In the genomic region with DNA sequence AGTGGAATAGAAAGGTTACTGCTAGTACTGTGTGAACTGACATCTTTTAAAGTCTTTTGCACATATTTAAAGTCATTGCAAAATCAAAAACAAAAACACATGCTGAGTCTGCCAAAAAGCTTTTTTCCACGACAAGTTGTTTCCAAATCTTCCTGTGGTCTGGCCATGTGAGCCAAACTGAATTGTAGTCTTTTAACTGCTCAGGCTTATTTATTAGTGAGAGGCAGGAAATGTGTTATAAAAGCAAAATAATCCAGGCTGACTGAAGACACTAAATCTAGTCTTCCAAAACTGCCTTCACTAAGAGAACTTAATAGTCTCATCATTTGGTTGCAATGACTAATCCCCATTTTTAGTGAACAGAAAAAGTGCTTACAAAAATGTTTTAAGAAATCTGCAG, we compare ENCODE assay signal across 8 cellular contexts. TPM values are rescaled to one million over a fixed set of nuclear protein-coding genes. Genes with fewer than 3 reads are reported as not detected.
DNase-seq lines count a peak whose midpoint lies in the region; ATAC-seq and TF ChIP-seq lines count a peak whose summit lies in the region.

No MANE protein-coding gene starts in this region.

- H4K8ac ChIP-seq in H9 (replicated peaks; ENCODE audit: insufficient read length, low read depth, low read length) = no peak overlapping the region

- H2BK120ac ChIP-seq in H9 (ENCODE audit: low read depth, low read length, poor library complexity, severe bottlenecking) = no peak overlapping the region

- no peak for TF ChIP-seq CTCF in H9 (conservative IDR thresholded peaks at IDR 0.05)

- no peaks in the 10 kb centered on the region for H3K27me3 ChIP-seq in H9 (ENCODE audit: insufficient read depth, low read length)

- H3K4ac ChIP-seq in H9 (ENCODE audit: low read depth, low read length) = no peak overlapping the region

- no peak overlapping the region for H2BK5ac ChIP-seq in H9 (ENCODE audit: insufficient read length, low read length)

- peaks cover 49% of the 10 kb centered on the region for H3K4me1 Mint-ChIP-seq in T-helper 2 cell treated with Interferon-gamma antibody and Interleukin-4, amounts not matched to agents 5 μg/mL and 100 μg/mL, for 36 hours (ENCODE audit: low read depth)
- peaks cover 37% of the 10 kb centered on the region for H3K4me1 Mint-ChIP-seq in activated T-helper 17 cell treated with anti-CD3 and anti-CD28 coated beads, Interleukin-2, amount 50 U/mL, for 72 hours
- peaks cover 54% of the 10 kb centered on the region for H3K4me1 Mint-ChIP-seq in stimulated activated memory B cell treated with anti-CD40 and anti-IgM and Interleukin-4, amounts not matched to agents 10 μg/mL and 1 μg/mL and 100 μg/mL, for 72 hours
- peaks cover 23 to 24% of the 10 kb centered on the region in 2 experiments for H3K4me1 Mint-ChIP-seq in H9

- DNase-seq in T-helper 2 cell treated with Interferon-gamma antibody and Interleukin-4, amounts not matched to agents 5 μg/mL and 100 μg/mL, for 36 hours (ENCODE audit: low spot score) = no peak
- DNase-seq in T-helper 2 cell (no peak), foreskin melanocyte (peak; percentile 44), H9 (no peak)
- DNase-seq in stimulated activated naive CD4-positive, alpha-beta T cell (lab: John Stamatoyannopoulos, UW) = no peak

- H3K9ac ChIP-seq in H9 (ENCODE audit: extremely low read depth, insufficient read length, low read length) = no peak overlapping the region

- no peak overlapping the region for H3K14ac ChIP-seq in H9 (ENCODE audit: insufficient read depth, low read length)

- H4K5ac ChIP-seq in H9 (ENCODE audit: insufficient read length, low read depth, low read length) = no peak overlapping the region

- no peak overlapping the region for H3K18ac ChIP-seq in H9 (ENCODE audit: insufficient read length, low read depth, low read length)

- H3K36me3 Mint-ChIP-seq in T-helper 2 cell treated with Interferon-gamma antibody and Interleukin-4, amounts not matched to agents 5 μg/mL and 100 μg/mL, for 36 hours (ENCODE audit: low read depth) = peaks cover 55% of the 10 kb centered on the region
- peaks cover 63% of the 10 kb centered on the region for H3K36me3 Mint-ChIP-seq in activated T-helper 17 cell treated with anti-CD3 and anti-CD28 coated beads, Interleukin-2, amount 50 U/mL, for 72 hours (ENCODE audit: low read depth)
- H3K36me3 Mint-ChIP-seq in stimulated activated memory B cell treated with anti-CD40 and anti-IgM and Interleukin-4, amounts not matched to agents 10 μg/mL and 1 μg/mL and 100 μg/mL, for 72 hours = peaks cover 18% of the 10 kb centered on the region
- peaks cover 4 to 13% (median 6%) of the 10 kb centered on the region in 3 experiments; a peak in 5 of 7 replicates for H3K36me3 Mint-ChIP-seq in H9 (ENCODE audit: insufficient read depth in 1 of 3, low read depth in 3 of 3)

- H2BK20ac ChIP-seq in H9 (ENCODE audit: low read depth, low read length, poor library complexity, severe bottlenecking) = no peak overlapping the region

- no peaks in the 10 kb centered on the region for H3K27me3 Mint-ChIP-seq in T-helper 2 cell treated with Interferon-gamma antibody and Interleukin-4, amounts not matched to agents 5 μg/mL and 100 μg/mL, for 36 hours (ENCODE audit: low read depth)
- no peaks in the 10 kb centered on the region for H3K27me3 Mint-ChIP-seq in activated T-helper 17 cell treated with anti-CD3 and anti-CD28 coated beads, Interleukin-2, amount 50 U/mL, for 72 hours
- no peaks in the 10 kb centered on the region for H3K27me3 Mint-ChIP-seq in stimulated activated memory B cell treated with anti-CD40 and anti-IgM and Interleukin-4, amounts not matched to agents 10 μg/mL and 1 μg/mL and 100 μg/mL, for 72 hours
- H3K27me3 Mint-ChIP-seq in H9 (ENCODE audit: low read depth) = no peaks in the 10 kb centered on the region; the same call in 1 of the 2 replicates

- H3K9me3 ChIP-seq in H9 (ENCODE audit: control insufficient read depth, low read depth, low read length) = no peaks in the 10 kb centered on the region

- H3K27ac Mint-ChIP-seq in T-helper 2 cell treated with Interferon-gamma antibody and Interleukin-4, amounts not matched to agents 5 μg/mL and 100 μg/mL, for 36 hours = peak overlapping the region; percentile 53
- peak overlapping the region; percentile 99 for H3K27ac Mint-ChIP-seq in activated T-helper 17 cell treated with anti-CD3 and anti-CD28 coated beads, Interleukin-2, amount 50 U/mL, for 72 hours
- peak overlapping the region; percentile 96 for H3K27ac Mint-ChIP-seq in stimulated activated memory B cell treated with anti-CD40 and anti-IgM and Interleukin-4, amounts not matched to agents 10 μg/mL and 1 μg/mL and 100 μg/mL, for 72 hours
- 0 out of 7 replicates have a peak overlapping the region, but pooled peaks of 1 of the 3 experiments have one; percentile 11 for H3K27ac Mint-ChIP-seq in H9

- WGBS in H9 (ENCODE audit: extremely low coverage, insufficient read length, low lambda C conversion rate) = no CpG with 5 or more reads among the region's 1 CpG

- H3K79me2 ChIP-seq in H9 (ENCODE audit: insufficient read depth, low read length) = no peaks in the 10 kb centered on the region; the same call in 1 of the 2 replicates

- H3K27ac ChIP-seq in H9 (ENCODE audit: insufficient read length, low read depth, low read length) = no peak overlapping the region

- H3K56ac ChIP-seq in H9 (ENCODE audit: insufficient read length, low read depth, low read length) = no peak overlapping the region

- no peak overlapping the region for H3T11ph ChIP-seq in H9 (ENCODE audit: low read length)

- H3K4me2 ChIP-seq in H9 (ENCODE audit: insufficient read depth, insufficient read length, low read length) = no peak overlapping the region

- H3K4me3 Mint-ChIP-seq in T-helper 2 cell treated with Interferon-gamma antibody and Interleukin-4, amounts not matched to agents 5 μg/mL and 100 μg/mL, for 36 hours = peak overlapping the region; percentile 100
- H3K4me3 Mint-ChIP-seq in activated T-helper 17 cell treated with anti-CD3 and anti-CD28 coated beads, Interleukin-2, amount 50 U/mL, for 72 hours = peak overlapping the region; percentile 97
- H3K4me3 Mint-ChIP-seq in stimulated activated memory B cell treated with anti-CD40 and anti-IgM and Interleukin-4, amounts not matched to agents 10 μg/mL and 1 μg/mL and 100 μg/mL, for 72 hours = peak overlapping the region; percentile 96
- H3K4me3 Mint-ChIP-seq in H9 = no peak overlapping the region

- no peaks in the 10 kb centered on the region for H3K9me3 Mint-ChIP-seq in T-helper 2 cell treated with Interferon-gamma antibody and Interleukin-4, amounts not matched to agents 5 μg/mL and 100 μg/mL, for 36 hours
- no peaks in the 10 kb centered on the region for H3K9me3 Mint-ChIP-seq in activated T-helper 17 cell treated with anti-CD3 and anti-CD28 coated beads, Interleukin-2, amount 50 U/mL, for 72 hours
- no peaks in the 10 kb centered on the region for H3K9me3 Mint-ChIP-seq in stimulated activated memory B cell treated with anti-CD40 and anti-IgM and Interleukin-4, amounts not matched to agents 10 μg/mL and 1 μg/mL and 100 μg/mL, for 72 hours
- no peaks in the 10 kb centered on the region; a peak in 2 of 5 replicates for H3K9me3 Mint-ChIP-seq in H9

- H3K79me1 ChIP-seq in H9 (ENCODE audit: insufficient read depth, low read depth, low read length, poor library complexity, severe bottlenecking) = peaks cover 4% of the 10 kb centered on the region

- ATAC-seq in activated T-helper 17 cell treated with anti-CD3 and anti-CD28 coated beads, Interleukin-2, amount 50 U/mL, for 72 hours (replicated peaks) = no peak
- no peak for ATAC-seq in stimulated activated memory B cell treated with anti-CD40 and anti-IgM and Interleukin-4, amounts not matched to agents 10 μg/mL and 1 μg/mL and 100 μg/mL, for 72 hours
- no peak for ATAC-seq in GM18907 (IDR thresholded peaks at IDR 0.05; ENCODE audit: unreplicated experiment)

- no peak overlapping the region for H2BK12ac ChIP-seq in H9 (ENCODE audit: insufficient read length, low read depth, low read length)

- H4K91ac ChIP-seq in H9 (ENCODE audit: insufficient read length, low read depth, low read length) = no peak overlapping the region

- H2BK15ac ChIP-seq in H9 (ENCODE audit: low read depth, low read length) = no peak overlapping the region

- H3K23me2 ChIP-seq in H9 (ENCODE audit: insufficient read length, low read depth, low read length, poor library complexity, severe bottlenecking) = no peaks in the 10 kb centered on the region

- no peaks in the 10 kb centered on the region for H4K20me1 ChIP-seq in H9 (ENCODE audit: control insufficient read depth, insufficient read depth, insufficient read length)

- no peak overlapping the region for H2AK5ac ChIP-seq in H9 (ENCODE audit: insufficient read length, low read length)

- no peaks in the 10 kb centered on the region; the same call in 1 of the 2 replicates for H3K4me1 ChIP-seq in H9 (ENCODE audit: insufficient read depth, low read length)

- H2AFZ ChIP-seq in H9 (ENCODE audit: low read length) = no peak overlapping the region

- no peak overlapping the region for H3K23ac ChIP-seq in H9 (ENCODE audit: insufficient read length, low read depth, low read length)

RNA-seq across cellular contexts. Expression of a gene that starts 2.3 kb away (rescaled TPM):
- 1 to 10 TPM; 7.9 to 9.1 TPM for total RNA-seq in activated T-helper 17 cell treated with anti-CD3 and anti-CD28 coated beads, Interleukin-2, amount 50 U/mL, for 72 hours
- total RNA-seq in H9 (2021) = 7.1 and 8.2 TPM in 2 replicates

RNA-seq across cellular contexts. Expression of a gene that starts 14.3 kb away (rescaled TPM):
- total RNA-seq in activated T-helper 17 cell treated with anti-CD3 and anti-CD28 coated beads, Interleukin-2, amount 50 U/mL, for 72 hours = not detected
- 0.04 TPM in 1 of 2 replicates, not detected in the other for total RNA-seq in H9 (2021)

RNA-seq across cellular contexts. Expression of a gene that starts 37.0 kb away (rescaled TPM):
- total RNA-seq in activated T-helper 17 cell treated with anti-CD3 and anti-CD28 coated beads, Interleukin-2, amount 50 U/mL, for 72 hours = 10 to 100 TPM; 10.2 to 46.5 TPM
- 20.4 and 31.1 TPM in 2 replicates for total RNA-seq in H9 (2021)

Comparison
In these comparisons a context has a peak if more than half of its experiments do, and no peak if none do; other contexts are left out.
1. H3K4me3 Mint-ChIP-seq: peak in T-helper 2 cell treated with Interferon-gamma antibody and Interleukin-4, amounts not matched to agents 5 μg/mL and 100 μg/mL, for 36 hours (single experiment), activated T-helper 17 cell treated with anti-CD3 and anti-CD28 coated beads, Interleukin-2, amount 50 U/mL, for 72 hours (single experiment) and stimulated activated memory B cell treated with anti-CD40 and anti-IgM and Interleukin-4, amounts not matched to agents 10 μg/mL and 1 μg/mL and 100 μg/mL, for 72 hours (single experiment); none in H9 (0 of 2).